In the genomic region with DNA sequence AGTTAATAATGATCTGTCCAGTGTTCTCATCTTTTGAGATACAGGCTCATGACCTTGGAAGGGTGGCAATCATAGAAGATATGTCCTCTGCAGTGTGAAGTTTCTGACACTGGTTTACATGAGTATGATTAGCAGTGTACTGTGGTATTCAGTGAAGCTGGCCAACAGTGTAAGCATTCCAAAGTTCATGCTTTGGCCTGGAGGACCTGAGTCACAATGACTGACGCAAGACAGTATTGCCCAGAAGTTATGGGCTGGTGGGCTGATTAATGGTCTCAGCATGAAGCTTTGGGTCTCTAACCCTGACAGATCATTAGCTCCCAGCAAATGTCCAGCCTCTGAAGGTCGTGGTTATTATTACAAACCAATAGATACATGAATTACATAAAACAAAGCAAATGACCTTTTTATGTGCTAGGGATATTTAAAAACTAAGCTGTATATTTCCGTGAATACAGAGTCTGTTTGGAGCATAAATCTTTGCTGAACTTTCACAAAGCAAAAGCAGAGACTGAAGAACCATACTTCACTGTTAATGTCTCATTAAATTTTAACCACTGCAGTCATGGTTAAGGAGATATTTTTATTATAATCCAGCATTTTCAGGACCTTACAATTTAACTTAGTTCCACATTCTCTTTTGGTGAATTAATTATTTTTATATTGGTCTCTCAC, we compare ENCODE assay signal across 12 cellular contexts. TPM values are rescaled to one million over a fixed set of nuclear protein-coding genes. Genes with fewer than 3 reads are reported as not detected.
DNase-seq lines count a peak whose midpoint lies in the region; ATAC-seq and TF ChIP-seq lines count a peak whose summit lies in the region.
"Had no signal": no experiment of that assay in that cellular context is flagged by ENCODE, and none has a peak within 500 bp of the region (broad histone marks: within the 10 kb centered on the region; RNA-seq: fewer than 3 reads in every experiment).

No MANE protein-coding gene starts in this region.

- no peak overlapping the region for H3K9ac ChIP-seq in endodermal cell (ENCODE audit: extremely low read depth, low read length, poor library complexity, severe bottlenecking)

- no peaks in the 10 kb centered on the region for H3K9me3 ChIP-seq in endodermal cell (ENCODE audit: control insufficient read depth, low read length)

- H3K36me3 ChIP-seq in endodermal cell (ENCODE audit: control insufficient read depth, insufficient read depth, low read length) (no peaks in the 10 kb centered on the region), H7 (replicated peaks; ENCODE audit: control insufficient read depth, insufficient read depth, low read length) (no peaks in the 10 kb centered on the region)
- H3K36me3 ChIP-seq: cardiac muscle cell had no signal

- H3K27ac Mint-ChIP-seq in nephron (peak overlapping the region; percentile 59 to 92 (median 77)), endodermal cell (no peak overlapping the region)
- H3K27ac Mint-ChIP-seq: naive B cell had no signal

- H3K4me3 Mint-ChIP-seq in nephron (no peak overlapping the region), endodermal cell (no peak overlapping the region)
- H3K4me3 Mint-ChIP-seq: naive B cell had no signal

- TF ChIP-seq POLR2A in GM18505 (IDR thresholded peaks at IDR 0.05; ENCODE audit: borderline replicate concordance, extremely low read depth, insufficient read depth, insufficient read length), result no peak

- H3K27ac ChIP-seq in endodermal cell (ENCODE audit: low read depth, low read length), result no peak overlapping the region
- H3K27ac ChIP-seq: cardiac muscle cell had no signal

- peak; percentile 90 for DNase-seq in AG20443 (ENCODE audit: low spot score)
- peak; percentile 76 for DNase-seq in RKO (ENCODE audit: low spot score)
- DNase-seq in fibroblast of mammary gland (ENCODE audit: low read depth), result peak; percentile 96
- no peak for DNase-seq in endodermal cell
- DNase-seq in hippocampal formation (lab: John Stamatoyannopoulos, UW), result no peak
- no peak for DNase-seq in H7
- DNase-seq: COR-L47, naive B cell, NCI-H524 had no signal

- H3K4me1 Mint-ChIP-seq in nephron (peaks cover 22% of the 10 kb centered on the region), endodermal cell (peaks cover 6% of the 10 kb centered on the region)
- H3K4me1 Mint-ChIP-seq: naive B cell had no signal

- H3K27me3 ChIP-seq in endodermal cell (ENCODE audit: control insufficient read depth, insufficient read depth, low read length, poor library complexity, severe bottlenecking) (no peaks in the 10 kb centered on the region), H7 (ENCODE audit: control insufficient read depth, insufficient read depth, low read length) (no peaks in the 10 kb centered on the region)
- H3K27me3 ChIP-seq: cardiac muscle cell had no signal

- no peak for ATAC-seq in GM18505 (IDR thresholded peaks at IDR 0.05; ENCODE audit: unreplicated experiment)

- H3K4me1 ChIP-seq in endodermal cell (ENCODE audit: control insufficient read depth, insufficient read depth, low read length), result no peaks in the 10 kb centered on the region

- no peak for TF ChIP-seq CTCF in fibroblast of mammary gland (conservative IDR thresholded peaks at IDR 0.05; ENCODE audit: control insufficient read depth, insufficient read depth, low read depth, low read length)
- no peak for TF ChIP-seq CTCF in nephron (IDR thresholded peaks at IDR 0.05; ENCODE audit: unreplicated experiment in 3 of 3)
- no peak for TF ChIP-seq CTCF in endodermal cell (conservative IDR thresholded peaks at IDR 0.05)

- H3K4me3 ChIP-seq in fibroblast of mammary gland (ENCODE audit: control insufficient read depth, low read depth, low read length) (no peak overlapping the region), endodermal cell (ENCODE audit: low read length) (no peak overlapping the region), H7 (ENCODE audit: insufficient read depth, low read depth, low read length) (no peak overlapping the region)
- H3K4me3 ChIP-seq: cardiac muscle cell had no signal

- WGBS in endodermal cell (ENCODE audit: insufficient coverage in 1 of 2, insufficient read length in 1 of 2), 2 experiments, result 85 to 100% methylated on average over 1 to 3 of the region's 3 CpGs

- H3K9me3 Mint-ChIP-seq in nephron, result no peaks in the 10 kb centered on the region
- H3K9me3 Mint-ChIP-seq in endodermal cell, result no peaks in the 10 kb centered on the region

- H3K36me3 Mint-ChIP-seq in nephron (ENCODE audit: low read depth) (no peaks in the 10 kb centered on the region), endodermal cell (ENCODE audit: low read depth) (no peaks in the 10 kb centered on the region)
- H3K36me3 Mint-ChIP-seq: naive B cell had no signal

- H3K27me3 Mint-ChIP-seq in nephron (ENCODE audit: low read depth) (peaks cover 9% of the 10 kb centered on the region), endodermal cell (ENCODE audit: insufficient read depth) (peaks cover 18% of the 10 kb centered on the region)

RNA-seq across cellular contexts. Expression of a gene that starts 28.3 kb away (rescaled TPM):
- total RNA-seq in endodermal cell, result 10 to 100 TPM; 26.3 to 26.9 TPM
- polyA plus RNA-seq in endodermal cell (2013, experiment 1 of 2), result 43.5 TPM
- 47.6 TPM for polyA plus RNA-seq in endodermal cell (2013, experiment 2 of 2)
- total RNA-seq in H7 (2014; rRNA removed; shearing (Covaris generic)), result 25.8 and 32.8 TPM in 2 replicates

Comparison
In these comparisons a context has a peak if more than half of its experiments do, and no peak if none do; other contexts are left out.
1. DNase-seq: peak in AG20443 (single experiment), RKO (single experiment) and fibroblast of mammary gland (single experiment); none in endodermal cell (single experiment), hippocampal formation (0 of 2) and H7 (single experiment).